ENCODE assay signal across 8 cellular contexts in the genomic region with DNA sequence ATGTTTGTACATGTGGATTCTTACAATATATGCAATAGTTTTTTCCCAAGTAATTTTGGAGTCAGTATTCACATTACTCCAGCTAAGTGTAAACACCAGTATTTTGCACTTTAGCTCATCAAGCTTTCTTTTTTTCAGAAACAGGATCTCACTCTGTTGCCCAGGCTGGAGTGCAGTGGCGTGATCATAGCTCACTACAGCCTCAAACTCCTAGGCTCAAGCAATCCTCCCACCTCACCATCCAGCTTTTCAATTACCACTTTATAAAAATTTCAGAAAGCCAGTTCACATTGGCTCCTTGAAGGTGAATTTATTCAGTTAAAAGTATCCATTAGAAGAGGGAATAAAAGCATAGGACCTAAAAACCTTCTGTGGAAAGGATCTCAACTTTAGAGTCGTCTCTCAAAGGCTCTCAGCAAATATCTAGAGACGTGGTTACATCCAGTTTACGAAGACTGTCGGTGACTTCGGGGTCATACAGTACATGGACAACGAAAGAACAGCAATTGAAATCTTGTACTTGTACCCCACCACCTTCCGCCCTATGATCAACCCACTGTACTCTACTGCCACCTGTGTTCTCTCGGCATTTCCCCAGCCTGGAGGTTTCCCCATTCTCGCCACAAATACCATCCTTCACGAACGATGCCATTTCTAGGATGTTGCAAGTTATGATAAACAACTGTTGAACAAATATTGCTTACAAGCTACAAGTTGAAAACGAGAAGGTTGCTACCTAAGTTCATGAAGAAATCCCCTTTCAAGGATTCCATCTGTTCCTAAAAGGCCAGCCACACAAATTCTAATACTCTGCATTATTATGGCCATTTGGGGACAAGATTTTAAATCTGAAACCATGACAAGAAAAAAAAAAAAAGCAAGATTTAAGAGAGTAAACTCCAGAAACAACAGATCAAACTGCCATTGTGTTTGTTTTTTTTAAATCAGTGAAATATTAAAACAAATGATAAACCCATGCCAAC. TPM values are rescaled to one million over a fixed set of nuclear protein-coding genes. Genes with fewer than 3 reads are reported as not detected.
DNase-seq lines count a peak whose midpoint lies in the region; ATAC-seq, FAIRE-seq and TF ChIP-seq lines count a peak whose summit lies in the region.

No MANE protein-coding gene starts in this region.

- peak; percentile 75 for TF ChIP-seq CTCF in astrocyte of the spinal cord (IDR thresholded peaks at IDR 0.05; ENCODE audit: low read depth, low read length)

- H3K4me3 ChIP-seq in astrocyte of the spinal cord (ENCODE audit: low read depth, low read length), result peak overlapping the region; percentile 89
- no peak overlapping the region for H3K4me3 ChIP-seq in small intestine (ENCODE audit: low read depth in 1 of 2, low read length in 2 of 2)

- peak; percentile 31 for ATAC-seq in GM18867 (IDR thresholded peaks at IDR 0.05; ENCODE audit: unreplicated experiment)
- no peak for ATAC-seq in stimulated activated naive B cell treated with anti-CD40 and anti-IgM and Interleukin-4, amounts not matched to agents 10 μg/mL and 1 μg/mL and 100 μg/mL, for 72 hours (replicated peaks)

- FAIRE-seq in islet of Langerhans (lab: Jason Lieb, UNC) (peak; percentile 64), small intestine (lab: Jason Lieb, UNC) (no peak)

- no peak overlapping the region for H3K27ac ChIP-seq in small intestine (ENCODE audit: low read depth in 1 of 2, low read length in 1 of 2)

- no peak overlapping the region for H3K27ac Mint-ChIP-seq in stimulated activated naive B cell treated with anti-CD40 and anti-IgM and Interleukin-4, amounts not matched to agents 10 μg/mL and 1 μg/mL and 100 μg/mL, for 72 hours

- WGBS in small intestine, 3 donors, result 17 to 26% (median 20%) methylated on average over 13 of the region's 13 CpGs

- peaks cover 0 to 3% of the 10 kb centered on the region in 2 donors for H3K4me1 ChIP-seq in small intestine (ENCODE audit: control insufficient read depth in 2 of 2, insufficient read depth in 1 of 2, low read depth in 1 of 2, low read length in 1 of 2)

- H3K36me3 Mint-ChIP-seq in stimulated activated naive B cell treated with anti-CD40 and anti-IgM and Interleukin-4, amounts not matched to agents 10 μg/mL and 1 μg/mL and 100 μg/mL, for 72 hours, result no peaks in the 10 kb centered on the region

- in situ Hi-C loops in astrocyte of the spinal cord (cut with HindIII; ENCODE audit: low sequenced_read_pairs), result no loop called here

- no peak overlapping the region for H3K4me3 Mint-ChIP-seq in stimulated activated naive B cell treated with anti-CD40 and anti-IgM and Interleukin-4, amounts not matched to agents 10 μg/mL and 1 μg/mL and 100 μg/mL, for 72 hours

- H3K27me3 Mint-ChIP-seq in stimulated activated naive B cell treated with anti-CD40 and anti-IgM and Interleukin-4, amounts not matched to agents 10 μg/mL and 1 μg/mL and 100 μg/mL, for 72 hours, result peaks cover 56 to 88% of the 10 kb centered on the region in 2 donors

- DNase-seq in AG20443 (ENCODE audit: low spot score), result peak; percentile 52
- peak; percentile 68 for DNase-seq in NCI-H226
- DNase-seq in astrocyte of the spinal cord (ENCODE audit: low read depth, low spot score), result peak; percentile 69
- peak; percentile 70 for DNase-seq in small intestine
- DNase-seq in epidermal melanocyte (ENCODE audit: insufficient read length, low spot score), result no peak
- no peak for DNase-seq in stimulated activated naive B cell treated with anti-CD40 and anti-IgM and Interleukin-4, amounts not matched to agents 10 μg/mL and 1 μg/mL and 100 μg/mL, for 72 hours

- peaks cover 13 to 21% of the 10 kb centered on the region in 2 donors for H3K4me1 Mint-ChIP-seq in stimulated activated naive B cell treated with anti-CD40 and anti-IgM and Interleukin-4, amounts not matched to agents 10 μg/mL and 1 μg/mL and 100 μg/mL, for 72 hours

- no peaks in the 10 kb centered on the region for H3K9me3 Mint-ChIP-seq in stimulated activated naive B cell treated with anti-CD40 and anti-IgM and Interleukin-4, amounts not matched to agents 10 μg/mL and 1 μg/mL and 100 μg/mL, for 72 hours

- no peaks in the 10 kb centered on the region for H3K36me3 ChIP-seq in small intestine (ENCODE audit: control insufficient read depth in 2 of 2, insufficient read depth in 2 of 2, low read length in 2 of 2)

- H3K9me3 ChIP-seq in small intestine (ENCODE audit: control insufficient read depth, low read depth), result no peaks in the 10 kb centered on the region

- H3K27me3 ChIP-seq in small intestine (ENCODE audit: control insufficient read depth in 2 of 2, insufficient read depth in 2 of 2, low read length in 2 of 2), result peaks cover 0 to 3% of the 10 kb centered on the region in 2 donors

RNA-seq across cellular contexts. Expression of gene APBB2, which starts 1.8 kb away (rescaled TPM):
- 10 to 100 TPM in 1 of 3 donors, 1 to 10 TPM in 2; 4.5 to 12.0 (median 5.7) TPM for polyA plus RNA-seq in small intestine

RNA-seq across cellular contexts. Expression of gene UCHL1, which starts 44.2 kb away (rescaled TPM):
- 100 to 1,000 TPM in 1 of 3 donors, 1 to 10 TPM in 1, not detected in 1; 5.4 to 134 TPM for polyA plus RNA-seq in small intestine

Comparison
In these comparisons a context has a peak if more than half of its experiments do, and no peak if none do; other contexts are left out.
1. DNase-seq: peak in AG20443 (single experiment), NCI-H226 (single experiment), astrocyte of the spinal cord (single experiment) and small intestine (single experiment); none in epidermal melanocyte (single experiment) and stimulated activated naive B cell treated with anti-CD40 and anti-IgM and Interleukin-4, amounts not matched to agents 10 μg/mL and 1 μg/mL and 100 μg/mL, for 72 hours (single experiment).